Comparison of ENCODE assay signal across 2 cellular contexts in genomic region chr6:39915866-39916265, GRCh38.
TF ChIP-seq lines count a peak whose summit lies in the region.

No MANE protein-coding gene starts in this region.

TF ChIP-seq in liver, 16 proteins besides CTCF, POLR2A, EP300 and RAD21:
- TF ChIP-seq HNF4G (IDR thresholded peaks at IDR 0.05): no peak
- TF ChIP-seq NR2F2 (IDR thresholded peaks at IDR 0.05): no peak
- TF ChIP-seq FOXA2 (IDR thresholded peaks at IDR 0.05): no peak
- no peak for TF ChIP-seq ZBTB33 (IDR thresholded peaks at IDR 0.05)
- TF ChIP-seq EGR1 (IDR thresholded peaks at IDR 0.05; ENCODE audit: low read depth in 2 of 2): no peak
- no peak for TF ChIP-seq MAX (IDR thresholded peaks at IDR 0.05)
- TF ChIP-seq RXRA (IDR thresholded peaks at IDR 0.05): peak; percentile 63 to 67
- peak in 1 of 2 donors; percentile 30 for TF ChIP-seq HNF4A (conservative IDR thresholded peaks at IDR 0.05)
- no peak for TF ChIP-seq ATF3 (IDR thresholded peaks at IDR 0.05)
- no peak for TF ChIP-seq REST (IDR thresholded peaks at IDR 0.05)
- no peak for TF ChIP-seq FOXA1 (IDR thresholded peaks at IDR 0.05)
- no peak for TF ChIP-seq TAF1 (conservative IDR thresholded peaks at IDR 0.05)

TF ChIP-seq in HepG2, 621 proteins besides CTCF, POLR2A, EP300 and RAD21:
- TF ChIP-seq POGK (CRISPR knock-in tag; conservative IDR thresholded peaks at IDR 0.05) (no peak), FOSL2 (CRISPR knock-in tag; IDR thresholded peaks at IDR 0.05) (no peak), ZNF720 (CRISPR knock-in tag; IDR thresholded peaks at IDR 0.05) (no peak), ARHGAP35 (CRISPR knock-in tag; IDR thresholded peaks at IDR 0.05; ENCODE audit: borderline replicate concordance) (no peak), FOXO1 (CRISPR knock-in tag; IDR thresholded peaks at IDR 0.05) (no peak), ZNF576 (CRISPR knock-in tag; IDR thresholded peaks at IDR 0.05) (no peak), ZBTB14 (CRISPR knock-in tag; IDR thresholded peaks at IDR 0.05) (no peak), SNAPC4 (CRISPR knock-in tag; IDR thresholded peaks at IDR 0.05) (no peak), ZNF281 (CRISPR knock-in tag; IDR thresholded peaks at IDR 0.05; ENCODE audit: borderline replicate concordance) (no peak), SUZ12 (IDR thresholded peaks at IDR 0.05; ENCODE audit: low read depth, low read length) (no peak), MED8 (CRISPR knock-in tag; IDR thresholded peaks at IDR 0.05; ENCODE audit: insufficient replicate concordance) (no peak)
